ENCODE assay signal across 8 cellular contexts in the genomic region with DNA sequence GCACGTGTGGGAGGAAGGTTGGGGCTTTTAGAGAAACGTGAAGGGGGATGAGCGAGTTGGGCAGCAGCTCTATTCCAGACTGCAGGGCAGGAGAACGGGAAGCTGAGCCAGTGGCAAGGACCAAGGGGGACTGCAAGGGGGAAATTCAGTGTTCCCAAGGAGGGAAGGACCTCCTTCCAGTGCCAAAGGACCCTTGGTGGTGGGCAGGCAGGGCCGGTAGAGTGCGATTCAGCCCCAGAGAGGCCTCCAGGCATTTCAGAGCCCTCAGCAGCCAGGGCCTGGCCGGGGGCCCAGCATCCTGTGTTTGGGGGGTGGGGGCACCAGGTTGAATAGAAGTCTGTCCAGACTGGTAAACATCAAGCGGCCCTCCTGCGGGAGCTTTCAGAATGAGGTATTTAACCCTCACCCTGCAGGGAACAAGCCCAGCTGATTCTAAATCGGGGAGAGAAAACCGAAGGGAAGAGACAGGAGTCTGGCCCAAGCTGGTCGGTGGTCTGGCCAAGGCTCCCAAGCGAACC. TPM values are rescaled to one million over a fixed set of nuclear protein-coding genes. Genes with fewer than 3 reads are reported as not detected.
A peak's percentile ranks its signal among the peaks of the same experiment; 100 is the strongest.
DNase-seq lines count a peak whose midpoint lies in the region; ATAC-seq and TF ChIP-seq lines count a peak whose summit lies in the region.

No MANE protein-coding gene starts in this region.

- H3K9ac ChIP-seq in mesendoderm (ENCODE audit: low read length) = peak overlapping the region; percentile 76

- H3K4ac ChIP-seq in mesendoderm (ENCODE audit: low read depth, low read length) = no peak overlapping the region

- no peaks in the 10 kb centered on the region for H3K9me3 ChIP-seq in upper lobe of right lung

- H3K18ac ChIP-seq in mesendoderm (ENCODE audit: low read length) = peak overlapping the region; percentile 45

- H3K4me1 ChIP-seq in mesendoderm (ENCODE audit: control insufficient read depth, low read depth, low read length) (peaks cover 6% of the 10 kb centered on the region), upper lobe of right lung (peaks cover 18% of the 10 kb centered on the region)

- no peak overlapping the region for H4K5ac ChIP-seq in mesendoderm (ENCODE audit: low read length)

- intact Hi-C loops in upper lobe of right lung (cut with DNase I) = loop anchor here (10.0 kb wide), 1 partner anchor 170 kb away; no protein-coding TSS in a partner anchor

- no peaks in the 10 kb centered on the region for H3K27me3 ChIP-seq in mesendoderm (ENCODE audit: insufficient read depth, low read length, poor library complexity)
- H3K27me3 ChIP-seq in upper lobe of right lung = peaks cover 25% of the 10 kb centered on the region

- H3K36me3 Mint-ChIP-seq in activated naive CD4-positive, alpha-beta T cell treated with anti-CD3 and anti-CD28 coated beads, Interleukin-2, amount 10 ng/mL, durations not matched to agents 7 days and 5 days = peaks cover 2% of the 10 kb centered on the region

- H3K27ac ChIP-seq in mesendoderm (ENCODE audit: low read depth, low read length) (peak overlapping the region; percentile 62), upper lobe of right lung (peak overlapping the region; percentile 36)

- DNase-seq in activated naive CD4-positive, alpha-beta T cell treated with anti-CD3 and anti-CD28 coated beads, Interleukin-2, amount 10 ng/mL, durations not matched to agents 7 days and 5 days = no peak
- DNase-seq in activated naive CD4-positive, alpha-beta T cell treated with Interleukin-2 at 50 U/mL for 16 hours = no peak
- DNase-seq in amniotic epithelial cell (ENCODE audit: low read depth) = peak; percentile 23
- no peak for DNase-seq in mesendoderm
- no peak for DNase-seq in upper lobe of right lung
- no peak for DNase-seq in GM20000 (ENCODE audit: low spot score)
- no peak for DNase-seq in H4 (ENCODE audit: low spot score)

- H2BK15ac ChIP-seq in mesendoderm (replicated peaks; ENCODE audit: low read depth) = no peak overlapping the region

- H3K4me3 ChIP-seq in mesendoderm (ENCODE audit: low read length) (peak overlapping the region; percentile 20), upper lobe of right lung (peak overlapping the region; percentile 49)

- H2AK5ac ChIP-seq in mesendoderm (ENCODE audit: low read length) = no peak overlapping the region

- peaks cover 2% of the 10 kb centered on the region for H3K79me1 ChIP-seq in mesendoderm (ENCODE audit: low read length)

- H3K36me3 ChIP-seq in mesendoderm (ENCODE audit: control insufficient read depth, insufficient read depth, low read length) (peaks cover 2% of the 10 kb centered on the region), upper lobe of right lung (no peaks in the 10 kb centered on the region)

- H3K23ac ChIP-seq in mesendoderm (ENCODE audit: low read length) = no peak overlapping the region

- H3K27me3 Mint-ChIP-seq in activated naive CD4-positive, alpha-beta T cell treated with anti-CD3 and anti-CD28 coated beads, Interleukin-2, amount 10 ng/mL, durations not matched to agents 7 days and 5 days = peaks cover 68% of the 10 kb centered on the region

- WGBS in mesendoderm (ENCODE audit: extremely low coverage, insufficient coverage, low lambda C conversion rate) = no CpG with 5 or more reads among the region's 13 CpGs

- H2BK5ac ChIP-seq in mesendoderm (ENCODE audit: low read length) = no peak overlapping the region

- H3K27ac Mint-ChIP-seq in activated naive CD4-positive, alpha-beta T cell treated with anti-CD3 and anti-CD28 coated beads, Interleukin-2, amount 10 ng/mL, durations not matched to agents 7 days and 5 days = no peak overlapping the region

- CTCF ChIA-PET in activated naive CD4-positive, alpha-beta T cell treated with anti-CD3 and anti-CD28 coated beads, Interleukin-2, amount 10 ng/mL, durations not matched to agents 7 days and 5 days (lab: Charles Lee) = interaction anchor here (0.6 to 6.2 kb wide), 22 partner anchors 9 to 236 kb away, joined by 3 to 73 read pairs (median 5); partner anchors contain the start of gene RLF

- H3K4me1 Mint-ChIP-seq in activated naive CD4-positive, alpha-beta T cell treated with anti-CD3 and anti-CD28 coated beads, Interleukin-2, amount 10 ng/mL, durations not matched to agents 7 days and 5 days = peaks cover 54% of the 10 kb centered on the region

- TF ChIP-seq CTCF in upper lobe of right lung (IDR thresholded peaks at IDR 0.05) = no peak
- TF ChIP-seq CTCF in GM20000 (IDR thresholded peaks at IDR 0.05; ENCODE audit: extremely low read depth, missing control alignments) = no peak

- peak overlapping the region; percentile 28 for H3K4me3 Mint-ChIP-seq in activated naive CD4-positive, alpha-beta T cell treated with anti-CD3 and anti-CD28 coated beads, Interleukin-2, amount 10 ng/mL, durations not matched to agents 7 days and 5 days

- H3K4me2 ChIP-seq in mesendoderm (ENCODE audit: low read length) = peak overlapping the region; percentile 49

- H4K8ac ChIP-seq in mesendoderm (ENCODE audit: low read depth, low read length) = no peak overlapping the region

- no peak for ATAC-seq in upper lobe of right lung
- no peak for ATAC-seq in HG03095 (IDR thresholded peaks at IDR 0.05; ENCODE audit: unreplicated experiment)

- no peaks in the 10 kb centered on the region for H3K79me2 ChIP-seq in mesendoderm (ENCODE audit: control insufficient read depth, insufficient read depth, low read length)

- peak overlapping the region; percentile 89 for H3K56ac ChIP-seq in mesendoderm (ENCODE audit: low read length)

- H3K9me3 Mint-ChIP-seq in activated naive CD4-positive, alpha-beta T cell treated with anti-CD3 and anti-CD28 coated beads, Interleukin-2, amount 10 ng/mL, durations not matched to agents 7 days and 5 days = no peaks in the 10 kb centered on the region

- H2BK120ac ChIP-seq in mesendoderm (ENCODE audit: low read depth, low read length) = no peak overlapping the region

RNA-seq across cellular contexts. Expression of gene COL9A2, which starts 2.3 kb away (rescaled TPM):
- polyA plus RNA-seq in mesendoderm (2013, experiment 1 of 2) = 5.4 TPM
- 5.3 TPM for polyA plus RNA-seq in mesendoderm (2013, experiment 2 of 2)
- total RNA-seq in upper lobe of right lung = 3.8 TPM
- total RNA-seq in H4 (2014; rRNA removed; shearing (Covaris generic)) = 0.85 and 1.6 TPM in 2 replicates

RNA-seq across cellular contexts. Expression of gene ZMPSTE24, which starts 56.7 kb away (rescaled TPM):
- 46.5 TPM for polyA plus RNA-seq in mesendoderm (2013, experiment 1 of 2)
- polyA plus RNA-seq in mesendoderm (2013, experiment 2 of 2) = 46.1 TPM
- 39.9 TPM for total RNA-seq in upper lobe of right lung
- 88.5 and 123 TPM in 2 replicates for total RNA-seq in H4 (2014; rRNA removed; shearing (Covaris generic))

RNA-seq across cellular contexts. Expression of gene SMAP2, which starts 58.7 kb away (rescaled TPM):
- polyA plus RNA-seq in mesendoderm (2013, experiment 1 of 2) = 7.1 TPM
- polyA plus RNA-seq in mesendoderm (2013, experiment 2 of 2) = 7.3 TPM
- 55.3 TPM for total RNA-seq in upper lobe of right lung
- total RNA-seq in H4 (2014; rRNA removed; shearing (Covaris generic)) = 23.1 and 24.1 TPM in 2 replicates
